ENCODE assay signal across 26 cellular contexts in genomic region chr18:33269223-33269622, GRCh38.
DNase-seq lines count a peak whose midpoint lies in the region; ATAC-seq and TF ChIP-seq lines count a peak whose summit lies in the region.
"Had no signal": no experiment of that assay in that cellular context is flagged by ENCODE, and none has a peak within 500 bp of the region (broad histone marks: within the 10 kb centered on the region; RNA-seq: fewer than 3 reads in every experiment).

No MANE protein-coding gene starts in this region.

- H3K9me2 ChIP-seq in GM23338 (ENCODE audit: insufficient read depth) = no peaks in the 10 kb centered on the region

- 0 out of 2 replicates have a peak overlapping the region, but pooled peaks have one; percentile 1 for H3K27ac ChIP-seq in GM23338 (ENCODE audit: low read depth)
- no peak overlapping the region for H3K27ac ChIP-seq in OCI-LY3 (ENCODE audit: low read length)
- no peak overlapping the region for H3K27ac ChIP-seq in naive thymus-derived CD4-positive, alpha-beta T cell (ENCODE audit: low read depth, low read length)
- H3K27ac ChIP-seq: 22Rv1, C4-2B, KMS-11, SJSA1 had no signal

- H3K9me3 Mint-ChIP-seq in GM23338 = no peaks in the 10 kb centered on the region
- H3K9me3 Mint-ChIP-seq in naive thymus-derived CD4-positive, alpha-beta T cell = peaks cover 0 to 16% (median 0%) of the 10 kb centered on the region in 11 donors

- intact Hi-C loops in naive thymus-derived CD4-positive, alpha-beta T cell (cut with micrococcal nuclease) = no loop called here

- no peak for TF ChIP-seq CTCF in GM23338 (conservative IDR thresholded peaks at IDR 0.05; ENCODE audit: low read depth in 2 of 2)
- no peak for TF ChIP-seq CTCF in OCI-LY3 (IDR thresholded peaks at IDR 0.05; ENCODE audit: low read depth, low read length)

- H3K4me3 ChIP-seq in GM23338 = no peak overlapping the region
- no peak overlapping the region for H3K4me3 ChIP-seq in OCI-LY3 (ENCODE audit: low read length)
- no peak overlapping the region for H3K4me3 ChIP-seq in neuron (ENCODE audit: low read length)
- no peak overlapping the region for H3K4me3 ChIP-seq in naive thymus-derived CD4-positive, alpha-beta T cell (ENCODE audit: low read length)
- H3K4me3 ChIP-seq: SJSA1 had no signal

- DNase-seq in GM23338 (ENCODE audit: low spot score) (peak; percentile 64), iPS DF 19.7 (ENCODE audit: low read depth, low spot score) (peak; percentile 28), HEK293T (ENCODE audit: extremely low spot score) (no peak), NOMO-1 treated with DMSO at 0.1 percent for 48 hours (lab: John Stamatoyannopoulos, UW; ENCODE audit: unreplicated experiment) (no peak)
- no peak for DNase-seq in naive thymus-derived CD4-positive, alpha-beta T cell
- DNase-seq: Caco-2; CD8-positive, alpha-beta T cell; HFFc6; MM.1S; NCI-H1048; NCI-H1417; NCI-H1694 treated with DMSO at 0.1 percent for 48 hours; NCI-H2081; NCI-H226; NCI-H510A; Right ventricle myocardium superior; RPMI8226 had no signal

- H3K4me3 Mint-ChIP-seq in GM23338 = no peak overlapping the region
- no peak overlapping the region for H3K4me3 Mint-ChIP-seq in naive thymus-derived CD4-positive, alpha-beta T cell
- H3K4me3 Mint-ChIP-seq: B cell; CD8-positive, alpha-beta T cell; HFFc6; IgD-negative memory B cell had no signal

- H4K20me1 ChIP-seq in GM23338 (replicated peaks; ENCODE audit: insufficient read depth) (no peaks in the 10 kb centered on the region), OCI-LY3 (ENCODE audit: insufficient read depth, low read length) (no peaks in the 10 kb centered on the region)

- H3K9me3 ChIP-seq in OCI-LY3 (ENCODE audit: insufficient read depth, low read length) (no peaks in the 10 kb centered on the region), neuron (ENCODE audit: low read length) (no peaks in the 10 kb centered on the region)
- no peaks in the 10 kb centered on the region for H3K9me3 ChIP-seq in naive thymus-derived CD4-positive, alpha-beta T cell (ENCODE audit: control insufficient read depth in 2 of 3, low read length in 3 of 3)
- H3K9me3 ChIP-seq: Caco-2, SJSA1 had no signal

- H3K4me2 ChIP-seq in GM23338 = 0 out of 2 replicates have a peak overlapping the region, but pooled peaks have one; percentile 18
- H3K4me2 ChIP-seq in OCI-LY3 (ENCODE audit: low read length) = no peak overlapping the region
- H3K4me2 ChIP-seq: KMS-11 had no signal

- H3K4me1 Mint-ChIP-seq in GM23338 = peaks cover 12% of the 10 kb centered on the region
- H3K4me1 Mint-ChIP-seq in naive thymus-derived CD4-positive, alpha-beta T cell = no peaks in the 10 kb centered on the region
- H3K4me1 Mint-ChIP-seq: B cell had no signal

- H3K79me2 ChIP-seq in GM23338 (replicated peaks; ENCODE audit: insufficient read depth) (no peaks in the 10 kb centered on the region), OCI-LY3 (ENCODE audit: low read length) (no peaks in the 10 kb centered on the region)

- ATAC-seq in GM23338 (peak; percentile 57), GM21526 (IDR thresholded peaks at IDR 0.05; ENCODE audit: low FRiP score, unreplicated experiment) (no peak)
- no peak for ATAC-seq in naive thymus-derived CD4-positive, alpha-beta T cell
- ATAC-seq: CD8-positive, alpha-beta T cell had no signal

- no peaks in the 10 kb centered on the region for H3K27me3 ChIP-seq in GM23338 (ENCODE audit: insufficient read depth)
- no peaks in the 10 kb centered on the region for H3K27me3 ChIP-seq in OCI-LY3 (ENCODE audit: low read depth, low read length)
- H3K27me3 ChIP-seq in neuron (ENCODE audit: insufficient read depth, low read length) = no peaks in the 10 kb centered on the region
- no peaks in the 10 kb centered on the region for H3K27me3 ChIP-seq in naive thymus-derived CD4-positive, alpha-beta T cell (ENCODE audit: control insufficient read depth in 2 of 2, insufficient read depth in 2 of 2, low read length in 2 of 2)
- H3K27me3 ChIP-seq: SJSA1 had no signal

- POLR2A ChIA-PET in HEK293T (lab: Yijun Ruan, JAX) = no interaction called here
- POLR2A ChIA-PET in naive thymus-derived CD4-positive, alpha-beta T cell (lab: Charles Lee) = no interaction called here

- H3K27me3 Mint-ChIP-seq in GM23338 (ENCODE audit: insufficient read depth, low read depth, poor library complexity) = peaks cover 2% of the 10 kb centered on the region
- H3K27me3 Mint-ChIP-seq in naive thymus-derived CD4-positive, alpha-beta T cell = no peaks in the 10 kb centered on the region
- H3K27me3 Mint-ChIP-seq: B cell, IgD-negative memory B cell had no signal

- H2AFZ ChIP-seq in GM23338 (no peak overlapping the region), OCI-LY3 (ENCODE audit: low read depth, low read length) (peak overlapping the region; percentile 27; the same call in 1 of the 2 replicates), neuron (ENCODE audit: low read depth, low read length) (peak overlapping the region; percentile 72)

- CTCF ChIA-PET in HEK293T (lab: Yijun Ruan, JAX) = interaction anchor here (0.7 to 0.9 kb wide), 2 partner anchors 37 to 527 kb away, joined by 3 to 4 read pairs; no protein-coding TSS in a partner anchor
- CTCF ChIA-PET in naive thymus-derived CD4-positive, alpha-beta T cell (lab: Charles Lee) = no interaction called here

- no peaks in the 10 kb centered on the region for H3K4me1 ChIP-seq in GM23338 (ENCODE audit: insufficient read depth)
- no peaks in the 10 kb centered on the region for H3K4me1 ChIP-seq in OCI-LY3 (ENCODE audit: low read length)
- H3K4me1 ChIP-seq in neuron (ENCODE audit: insufficient read depth, low read length) = peaks cover 5% of the 10 kb centered on the region
- H3K4me1 ChIP-seq in naive thymus-derived CD4-positive, alpha-beta T cell (ENCODE audit: control insufficient read depth in 2 of 2, insufficient read depth in 2 of 2, low read length in 2 of 2) = no peaks in the 10 kb centered on the region
- H3K4me1 ChIP-seq: Caco-2, SJSA1 had no signal

- H3K36me3 Mint-ChIP-seq in GM23338 (ENCODE audit: low read depth) = no peaks in the 10 kb centered on the region
- H3K36me3 Mint-ChIP-seq in naive thymus-derived CD4-positive, alpha-beta T cell = no peaks in the 10 kb centered on the region
- H3K36me3 Mint-ChIP-seq: CD8-positive, alpha-beta T cell; IgD-negative memory B cell had no signal

- H3K27ac Mint-ChIP-seq in GM23338 = peak overlapping the region; percentile 69; the same call in 1 of the 2 replicates
- H3K27ac Mint-ChIP-seq in naive thymus-derived CD4-positive, alpha-beta T cell = no peak overlapping the region
- H3K27ac Mint-ChIP-seq: B cell; CD8-positive, alpha-beta T cell; HFFc6; IgD-negative memory B cell had no signal

- H3K36me3 ChIP-seq in GM23338 (ENCODE audit: insufficient read depth) (no peaks in the 10 kb centered on the region), OCI-LY3 (replicated peaks; ENCODE audit: low read depth, low read length) (no peaks in the 10 kb centered on the region), neuron (ENCODE audit: insufficient read depth, low read length) (no peaks in the 10 kb centered on the region)
- no peaks in the 10 kb centered on the region for H3K36me3 ChIP-seq in naive thymus-derived CD4-positive, alpha-beta T cell (ENCODE audit: control insufficient read depth in 2 of 3, insufficient read depth in 3 of 3, low read length in 3 of 3)
- H3K36me3 ChIP-seq: SJSA1 had no signal

- no peak overlapping the region for H3K9ac ChIP-seq in OCI-LY3 (ENCODE audit: low read length)
- H3K9ac ChIP-seq: KMS-11 had no signal

- H3F3A ChIP-seq in GM23338 (replicated peaks; ENCODE audit: low read depth) = no peaks in the 10 kb centered on the region

TF ChIP-seq in GM23338, 12 proteins besides CTCF, POLR2A, EP300 and RAD21:
- TF ChIP-seq NANOG (IDR thresholded peaks at IDR 0.05; ENCODE audit: borderline replicate concordance) (no peak), JUNB (IDR thresholded peaks at IDR 0.05; ENCODE audit: unreplicated experiment) (no peak)

TF ChIP-seq in HEK293T, 16 proteins besides CTCF, POLR2A, EP300 and RAD21:
- TF ChIP-seq FOXK2 (IDR thresholded peaks at IDR 0.05) (no peak), CTBP1 (IDR thresholded peaks at IDR 0.05; ENCODE audit: borderline replicate concordance) (no peak)
TF ChIP-seq in HEK293T: peak in this region for 0.

Comparison
In these comparisons a context has a peak if more than half of its experiments do, and no peak if none do; other contexts are left out.
1. DNase-seq: peak in GM23338 (single experiment) and iPS DF 19.7 (single experiment); none in HEK293T (single experiment), naive thymus-derived CD4-positive, alpha-beta T cell (0 of 9) and NOMO-1 treated with DMSO at 0.1 percent for 48 hours (single experiment).